Comparison of ENCODE assay signal across 30 cellular contexts in genomic region chr6:36684447-36684812, GRCh38. TPM values are rescaled to one million over a fixed set of nuclear protein-coding genes. Genes with fewer than 3 reads are reported as not detected.
DNase-seq lines count a peak whose midpoint lies in the region; ATAC-seq and TF ChIP-seq lines count a peak whose summit lies in the region.
"Had no signal": no experiment of that assay in that cellular context is flagged by ENCODE, and none has a peak within 500 bp of the region (broad histone marks: within the 10 kb centered on the region; RNA-seq: fewer than 3 reads in every experiment).

No MANE protein-coding gene starts in this region.

- no peaks in the 10 kb centered on the region for H3K27me3 Mint-ChIP-seq in IgD-negative memory B cell
- no peaks in the 10 kb centered on the region for H3K27me3 Mint-ChIP-seq in dendritic cell treated with granulocyte-macrophage colony-stimulating factor and Interleukin-4, amounts not matched to agents 40 ng/mL and 50 ng/mL, for 4 days
- H3K27me3 Mint-ChIP-seq: activated CD8-positive, alpha-beta memory T cell treated with anti-CD3 and anti-CD28 coated beads, Interleukin-2, amount 10 ng/mL, durations not matched to agents 7 days and 5 days had no signal

- H3K9ac ChIP-seq in DND-41 (ENCODE audit: low read depth, low read length) (no peak overlapping the region), smooth muscle cell (ENCODE audit: low read depth) (no peak overlapping the region)

- TF ChIP-seq CTCF in DND-41 (IDR thresholded peaks at IDR 0.05; ENCODE audit: borderline replicate concordance, extremely low read depth, low read length, poor library complexity, severe bottlenecking) (no peak), smooth muscle cell (IDR thresholded peaks at IDR 0.05; ENCODE audit: borderline replicate concordance, insufficient read depth, poor library complexity, severe bottlenecking) (no peak)

- 92% methylated on average over 6 of the region's 6 CpGs for WGBS in smooth muscle cell (ENCODE audit: low lambda C conversion rate)

- peaks cover 2% of the 10 kb centered on the region for H4K20me1 ChIP-seq in DND-41 (ENCODE audit: insufficient read depth, low read length)
- peaks cover 100% of the 10 kb centered on the region for H4K20me1 ChIP-seq in smooth muscle cell (ENCODE audit: low read depth)

- H3F3A ChIP-seq in smooth muscle cell (ENCODE audit: low read depth) = peaks cover 73% of the 10 kb centered on the region

- H3K79me2 ChIP-seq in DND-41 (ENCODE audit: insufficient read depth, low read length) (peaks cover 18% of the 10 kb centered on the region), smooth muscle cell (ENCODE audit: low read depth) (peaks cover 57% of the 10 kb centered on the region)

- H3K36me3 ChIP-seq in DND-41 (ENCODE audit: insufficient read depth, low read length) (peaks cover 30% of the 10 kb centered on the region), smooth muscle cell (ENCODE audit: low read depth) (peaks cover 33% of the 10 kb centered on the region)

- H2AFZ ChIP-seq in DND-41 (ENCODE audit: low read depth, low read length) (no peak overlapping the region), smooth muscle cell (ENCODE audit: low read depth) (no peak overlapping the region)

- ATAC-seq in DND-41 (ENCODE audit: insufficient read depth, low read depth) (no peak), HG03159 (IDR thresholded peaks at IDR 0.05; ENCODE audit: unreplicated experiment) (no peak), Right ventricle myocardium superior (ENCODE audit: poor library complexity) (no peak)
- ATAC-seq: activated CD8-positive, alpha-beta memory T cell treated with anti-CD3 and anti-CD28 coated beads, Interleukin-2, amount 10 ng/mL, durations not matched to agents 7 days and 5 days; activated T-cell treated with anti-CD3 and anti-CD28 coated beads, Interleukin-2, amount 50 U/mL, for 72 hours; heart right ventricle had no signal

- no peak for DNase-seq in DND-41
- DNase-seq in smooth muscle cell (lab: John Stamatoyannopoulos, UW; ENCODE audit: unreplicated experiment) = no peak
- no peak for DNase-seq in stimulated activated CD4-positive, alpha-beta T cell treated with anti-CD3 and anti-CD28 coated beads, Interleukin-4, amount 100 ng/mL, for 1 hour
- no peak for DNase-seq in Right ventricle myocardium superior
- DNase-seq: activated CD8-positive, alpha-beta memory T cell treated with anti-CD3 and anti-CD28 coated beads, Interleukin-2, amount 10 ng/mL, durations not matched to agents 7 days and 5 days; activated naive CD4-positive, alpha-beta T cell; activated T-cell treated with anti-CD3 and anti-CD28 coated beads, Interleukin-2, amount 50 U/mL, for 72 hours; CD4-positive, alpha-beta memory T cell; central memory CD4-positive, alpha-beta T cell; DMS 273 treated with DMSO at 0.1 percent for 48 hours; esophagus squamous epithelium; foreskin melanocyte; HCEC 1CT; heart right ventricle; left ventricle myocardium inferior; naive B cell; NCI-H2107; NCI-H446 treated with DMSO at 0.1 percent for 48 hours; NCI-H82; sigmoid colon; stimulated activated CD4-positive, alpha-beta T cell treated with anti-CD3 and anti-CD28 coated beads, Interleukin-15, amount 100 ng/mL, for 24 hours; stimulated activated naive CD4-positive, alpha-beta T cell; T-helper 1 cell had no signal

- no peaks in the 10 kb centered on the region for H3K9me3 Mint-ChIP-seq in IgD-negative memory B cell
- no peaks in the 10 kb centered on the region for H3K9me3 Mint-ChIP-seq in dendritic cell treated with granulocyte-macrophage colony-stimulating factor and Interleukin-4, amounts not matched to agents 40 ng/mL and 50 ng/mL, for 4 days
- H3K9me3 Mint-ChIP-seq: activated T-cell treated with anti-CD3 and anti-CD28 coated beads, Interleukin-2, amount 50 U/mL, for 72 hours; type B pancreatic cell had no signal

- intact Hi-C loops in dendritic cell treated with granulocyte-macrophage colony-stimulating factor and Interleukin-4, amounts not matched to agents 40 ng/mL and 50 ng/mL, for 4 days (cut with micrococcal nuclease) = no loop called here
- intact Hi-C loops in Right ventricle myocardium superior (cut with DNase I) = no loop called here

- peak overlapping the region in 2 of 3 donors; percentile 68 to 87 for H3K27ac Mint-ChIP-seq in IgD-negative memory B cell
- H3K27ac Mint-ChIP-seq in dendritic cell treated with granulocyte-macrophage colony-stimulating factor and Interleukin-4, amounts not matched to agents 40 ng/mL and 50 ng/mL, for 4 days = peak overlapping the region; percentile 8
- H3K27ac Mint-ChIP-seq: activated CD8-positive, alpha-beta memory T cell treated with anti-CD3 and anti-CD28 coated beads, Interleukin-2, amount 10 ng/mL, durations not matched to agents 7 days and 5 days; activated T-cell treated with anti-CD3 and anti-CD28 coated beads, Interleukin-2, amount 50 U/mL, for 72 hours had no signal

- H3K9me3 ChIP-seq in DND-41 (ENCODE audit: insufficient read depth, low read length, severe bottlenecking) (no peaks in the 10 kb centered on the region), smooth muscle cell (replicated peaks; ENCODE audit: low read depth) (no peaks in the 10 kb centered on the region)
- H3K9me3 ChIP-seq: esophagus squamous epithelium, heart right ventricle, left ventricle myocardium inferior, prostate gland, sigmoid colon had no signal

- H3K4me3 ChIP-seq in DND-41 (ENCODE audit: low read depth in 1 of 2, low read length in 2 of 2) (no peak overlapping the region), smooth muscle cell (no peak overlapping the region)
- H3K4me3 ChIP-seq: esophagus squamous epithelium, heart right ventricle, left ventricle myocardium inferior, prostate gland, sigmoid colon had no signal

- no peak overlapping the region for H3K4me2 ChIP-seq in DND-41 (ENCODE audit: insufficient read depth, low read length)
- no peak overlapping the region for H3K4me2 ChIP-seq in smooth muscle cell

- H3K36me3 Mint-ChIP-seq in IgD-negative memory B cell = peaks cover 1% of the 10 kb centered on the region
- H3K36me3 Mint-ChIP-seq in dendritic cell treated with granulocyte-macrophage colony-stimulating factor and Interleukin-4, amounts not matched to agents 40 ng/mL and 50 ng/mL, for 4 days (ENCODE audit: low read depth) = peaks cover 82% of the 10 kb centered on the region

- peaks cover 41 to 47% (median 42%) of the 10 kb centered on the region in 3 donors for H3K4me1 Mint-ChIP-seq in IgD-negative memory B cell
- H3K4me1 Mint-ChIP-seq in dendritic cell treated with granulocyte-macrophage colony-stimulating factor and Interleukin-4, amounts not matched to agents 40 ng/mL and 50 ng/mL, for 4 days (ENCODE audit: low read depth) = peaks cover 62% of the 10 kb centered on the region

- H3K27me3 ChIP-seq in DND-41 (ENCODE audit: insufficient read depth, low read length, poor library complexity) (peaks cover 15% of the 10 kb centered on the region), smooth muscle cell (ENCODE audit: low read depth) (no peaks in the 10 kb centered on the region)
- H3K27me3 ChIP-seq: esophagus squamous epithelium, heart right ventricle, sigmoid colon had no signal

- H3K27ac ChIP-seq in DND-41 (ENCODE audit: low read length) = peak overlapping the region; percentile 2; the same call in 1 of the 2 replicates
- peak overlapping the region; percentile 45 for H3K27ac ChIP-seq in smooth muscle cell (ENCODE audit: low read depth)
- H3K27ac ChIP-seq: prostate gland had no signal

- H3K4me1 ChIP-seq in DND-41 (ENCODE audit: insufficient read depth, low read length) (peaks cover 48% of the 10 kb centered on the region), smooth muscle cell (ENCODE audit: low read depth) (peaks cover 11% of the 10 kb centered on the region)
- H3K4me1 ChIP-seq: prostate gland had no signal

- no peak overlapping the region for H3K4me3 Mint-ChIP-seq in IgD-negative memory B cell
- H3K4me3 Mint-ChIP-seq in dendritic cell treated with granulocyte-macrophage colony-stimulating factor and Interleukin-4, amounts not matched to agents 40 ng/mL and 50 ng/mL, for 4 days = no peak overlapping the region
- H3K4me3 Mint-ChIP-seq: activated CD8-positive, alpha-beta memory T cell treated with anti-CD3 and anti-CD28 coated beads, Interleukin-2, amount 10 ng/mL, durations not matched to agents 7 days and 5 days; activated T-cell treated with anti-CD3 and anti-CD28 coated beads, Interleukin-2, amount 50 U/mL, for 72 hours had no signal

RNA-seq across cellular contexts. Expression of gene CDKN1A, which starts 5.9 kb away (rescaled TPM):
- 81.1 TPM for polyA plus RNA-seq in IgD-negative memory B cell
- total RNA-seq in smooth muscle cell = 859 and 967 TPM in 2 replicates
- polyA plus RNA-seq in smooth muscle cell = 1,623 and 1,633 TPM in 2 replicates
- total RNA-seq in Right ventricle myocardium superior = 54.5 TPM

RNA-seq across cellular contexts. Expression of gene RAB44, which starts 13.2 kb away (rescaled TPM):
- polyA plus RNA-seq in IgD-negative memory B cell (not detected), smooth muscle cell (0.03 and 0.17 TPM in 2 replicates)
- total RNA-seq in smooth muscle cell (not detected in 2 replicates), Right ventricle myocardium superior (not detected)
- total RNA-seq: activated CD8-positive, alpha-beta memory T cell treated with anti-CD3 and anti-CD28 coated beads, Interleukin-2, amount 10 ng/mL, durations not matched to agents 7 days and 5 days; CD4-positive, alpha-beta memory T cell; RPMI7951; SK-MEL-5 had no signal
- polyA plus RNA-seq: CD4-positive, alpha-beta memory T cell had no signal

Comparison
In these comparisons a context has a peak if more than half of its experiments do, and no peak if none do; other contexts are left out.
1. RNA of gene CDKN1A, which starts 5.9 kb away (total RNA-seq): 859 to 967 TPM in smooth muscle cell; 54.5 TPM in Right ventricle myocardium superior (single experiment); every median in the first group is over 10 times any median in the second.